ENCODE assay signal across 24 cellular contexts in genomic region chr2:100217323-100217722, GRCh38.
"Had no signal": no experiment of that assay in that cellular context is flagged by ENCODE, and none has a peak within 500 bp of the region (broad histone marks: within the 10 kb centered on the region; RNA-seq: fewer than 3 reads in every experiment).

No MANE protein-coding gene starts in this region.

- H3K4me3 ChIP-seq: colonic mucosa, coronary artery, dorsolateral prefrontal cortex, esophagus muscularis mucosa, esophagus squamous epithelium, gastrocnemius medialis, gastroesophageal sphincter, heart left ventricle, heart right ventricle had no signal

- H3K9me3 Mint-ChIP-seq: dendritic cell treated with granulocyte-macrophage colony-stimulating factor and Interleukin-4, amounts not matched to agents 40 ng/mL and 50 ng/mL, for 4 days; endodermal cell had no signal

- H3K36me3 ChIP-seq: colonic mucosa, esophagus muscularis mucosa, esophagus squamous epithelium, gastrocnemius medialis, gastroesophageal sphincter, heart left ventricle, heart right ventricle had no signal

- H3K27ac ChIP-seq: colonic mucosa, coronary artery, dorsolateral prefrontal cortex, epithelial cell of prostate, esophagus squamous epithelium, foreskin keratinocyte, gastrocnemius medialis, heart left ventricle, heart right ventricle had no signal

- DNase-seq: colonic mucosa; dermis blood vessel endothelial cell; dorsolateral prefrontal cortex; effector CD4-positive, alpha-beta T cell; effector CD8-positive, alpha-beta T cell; effector memory CD4-positive, alpha-beta T cell; effector memory CD8-positive, alpha-beta T cell; endodermal cell; erythroblast; esophagus squamous epithelium; foreskin fibroblast; foreskin keratinocyte; foreskin melanocyte; gastrocnemius medialis; glutamatergic neuron; head of caudate nucleus; heart left ventricle; heart right ventricle had no signal

- H3K9me3 ChIP-seq: colonic mucosa, esophagus muscularis mucosa, esophagus squamous epithelium, gastrocnemius medialis, gastroesophageal sphincter, heart left ventricle, heart right ventricle had no signal

- H3K4me1 Mint-ChIP-seq: endodermal cell had no signal

- H3K27ac Mint-ChIP-seq: dendritic cell treated with granulocyte-macrophage colony-stimulating factor and Interleukin-4, amounts not matched to agents 40 ng/mL and 50 ng/mL, for 4 days; endodermal cell had no signal

- H3K27me3 ChIP-seq: colonic mucosa, esophagus muscularis mucosa, esophagus squamous epithelium, foreskin keratinocyte, gastrocnemius medialis, gastroesophageal sphincter, heart left ventricle, heart right ventricle had no signal

- H3K4me1 ChIP-seq: colonic mucosa, foreskin keratinocyte had no signal

- H3K27me3 Mint-ChIP-seq: dendritic cell treated with granulocyte-macrophage colony-stimulating factor and Interleukin-4, amounts not matched to agents 40 ng/mL and 50 ng/mL, for 4 days had no signal

- H3K4me3 Mint-ChIP-seq: dendritic cell treated with granulocyte-macrophage colony-stimulating factor and Interleukin-4, amounts not matched to agents 40 ng/mL and 50 ng/mL, for 4 days; endodermal cell had no signal

- ATAC-seq: effector memory CD8-positive, alpha-beta T cell; esophagus mucosa; foreskin keratinocyte; gastrocnemius medialis; gastroesophageal sphincter; heart left ventricle; heart right ventricle had no signal
